2 cellular contexts compared by ENCODE assay signal in the genomic region with DNA sequence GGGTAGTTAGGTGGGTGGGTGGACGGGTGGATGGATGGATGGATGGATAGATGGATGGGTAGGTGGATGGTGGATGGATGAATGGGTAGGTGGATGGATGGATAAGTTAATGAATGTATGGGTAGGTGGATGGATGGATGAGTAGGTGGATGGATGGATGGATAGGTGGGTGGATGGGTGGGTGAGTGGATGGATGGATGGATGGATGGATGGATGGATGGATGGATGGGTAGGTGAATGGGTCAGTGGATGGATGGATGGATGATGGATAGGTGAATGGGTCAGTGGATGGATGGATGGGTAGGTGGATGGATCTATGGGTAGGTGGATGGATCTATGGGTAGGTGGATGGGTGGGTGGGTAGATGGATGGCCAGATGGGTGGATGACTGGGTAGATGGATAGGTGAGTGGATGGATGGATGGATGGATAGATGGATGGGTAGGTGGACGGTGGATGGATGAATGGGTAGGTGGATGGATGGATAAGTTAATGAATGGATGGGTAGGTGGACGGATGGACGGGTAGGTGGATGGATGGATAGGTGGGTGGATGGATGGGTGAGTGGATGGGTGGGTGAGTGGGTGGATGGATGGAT.
A peak's percentile ranks its signal among the peaks of the same experiment; 100 is the strongest.
TF ChIP-seq lines count a peak whose summit lies in the region.

No MANE protein-coding gene starts in this region.

TF ChIP-seq in HEK293, 187 proteins besides CTCF, POLR2A, EP300 and RAD21:
- TF ChIP-seq ZNF391 (tag by site-specific recombination; IDR thresholded peaks at IDR 0.05; ENCODE audit: borderline replicate concordance, low read depth) (no peak), ZNF366 (tag by site-specific recombination; conservative IDR thresholded peaks at IDR 0.05) (peak; percentile 70), EGR2 (tag by site-specific recombination; IDR thresholded peaks at IDR 0.05; ENCODE audit: low read depth) (peak; percentile 95), ZFHX2 (tag by site-specific recombination; conservative IDR thresholded peaks at IDR 0.05) (peak; percentile 77), ZBTB17 (tag by site-specific recombination; IDR thresholded peaks at IDR 0.05) (0 out of 2 replicates have a peak, but pooled peaks have one; percentile 35)
- TF ChIP-seq, protein P1, sequence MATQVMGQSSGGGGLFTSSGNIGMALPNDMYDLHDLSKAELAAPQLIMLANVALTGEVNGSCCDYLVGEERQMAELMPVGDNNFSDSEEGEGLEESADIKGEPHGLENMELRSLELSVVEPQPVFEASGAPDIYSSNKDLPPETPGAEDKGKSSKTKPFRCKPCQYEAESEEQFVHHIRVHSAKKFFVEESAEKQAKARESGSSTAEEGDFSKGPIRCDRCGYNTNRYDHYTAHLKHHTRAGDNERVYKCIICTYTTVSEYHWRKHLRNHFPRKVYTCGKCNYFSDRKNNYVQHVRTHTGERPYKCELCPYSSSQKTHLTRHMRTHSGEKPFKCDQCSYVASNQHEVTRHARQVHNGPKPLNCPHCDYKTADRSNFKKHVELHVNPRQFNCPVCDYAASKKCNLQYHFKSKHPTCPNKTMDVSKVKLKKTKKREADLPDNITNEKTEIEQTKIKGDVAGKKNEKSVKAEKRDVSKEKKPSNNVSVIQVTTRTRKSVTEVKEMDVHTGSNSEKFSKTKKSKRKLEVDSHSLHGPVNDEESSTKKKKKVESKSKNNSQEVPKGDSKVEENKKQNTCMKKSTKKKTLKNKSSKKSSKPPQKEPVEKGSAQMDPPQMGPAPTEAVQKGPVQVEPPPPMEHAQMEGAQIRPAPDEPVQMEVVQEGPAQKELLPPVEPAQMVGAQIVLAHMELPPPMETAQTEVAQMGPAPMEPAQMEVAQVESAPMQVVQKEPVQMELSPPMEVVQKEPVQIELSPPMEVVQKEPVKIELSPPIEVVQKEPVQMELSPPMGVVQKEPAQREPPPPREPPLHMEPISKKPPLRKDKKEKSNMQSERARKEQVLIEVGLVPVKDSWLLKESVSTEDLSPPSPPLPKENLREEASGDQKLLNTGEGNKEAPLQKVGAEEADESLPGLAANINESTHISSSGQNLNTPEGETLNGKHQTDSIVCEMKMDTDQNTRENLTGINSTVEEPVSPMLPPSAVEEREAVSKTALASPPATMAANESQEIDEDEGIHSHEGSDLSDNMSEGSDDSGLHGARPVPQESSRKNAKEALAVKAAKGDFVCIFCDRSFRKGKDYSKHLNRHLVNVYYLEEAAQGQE (tag by site-specific recombination; IDR thresholded peaks at IDR 0.05) = no peak

TF ChIP-seq in IMR-90, 13 proteins besides CTCF, POLR2A, EP300 and RAD21:
- no peak for TF ChIP-seq CHD1 (IDR thresholded peaks at IDR 0.05; ENCODE audit: low read depth, low read length)
- no peak for TF ChIP-seq NFE2L2 (IDR thresholded peaks at IDR 0.05; ENCODE audit: low read depth, low read length)
- no peak for TF ChIP-seq CEBPB (IDR thresholded peaks at IDR 0.05; ENCODE audit: low read depth, low read length)
- TF ChIP-seq MAFK (IDR thresholded peaks at IDR 0.05; ENCODE audit: low read depth, low read length) = no peak
- no peak for TF ChIP-seq MXI1 (IDR thresholded peaks at IDR 0.05; ENCODE audit: borderline replicate concordance, low read depth, low read length)
- no peak for TF ChIP-seq RCOR1 (IDR thresholded peaks at IDR 0.05; ENCODE audit: insufficient replicate concordance, low read length)
- no peak for TF ChIP-seq MAZ (IDR thresholded peaks at IDR 0.05; ENCODE audit: borderline replicate concordance, low read depth, low read length)
- no peak for TF ChIP-seq RFX5 (IDR thresholded peaks at IDR 0.05; ENCODE audit: low read depth, low read length)
- no peak for TF ChIP-seq SMC3 (IDR thresholded peaks at IDR 0.05; ENCODE audit: low read depth, low read length)
- TF ChIP-seq, protein P2, sequence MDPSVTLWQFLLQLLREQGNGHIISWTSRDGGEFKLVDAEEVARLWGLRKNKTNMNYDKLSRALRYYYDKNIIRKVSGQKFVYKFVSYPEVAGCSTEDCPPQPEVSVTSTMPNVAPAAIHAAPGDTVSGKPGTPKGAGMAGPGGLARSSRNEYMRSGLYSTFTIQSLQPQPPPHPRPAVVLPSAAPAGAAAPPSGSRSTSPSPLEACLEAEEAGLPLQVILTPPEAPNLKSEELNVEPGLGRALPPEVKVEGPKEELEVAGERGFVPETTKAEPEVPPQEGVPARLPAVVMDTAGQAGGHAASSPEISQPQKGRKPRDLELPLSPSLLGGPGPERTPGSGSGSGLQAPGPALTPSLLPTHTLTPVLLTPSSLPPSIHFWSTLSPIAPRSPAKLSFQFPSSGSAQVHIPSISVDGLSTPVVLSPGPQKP (IDR thresholded peaks at IDR 0.05; ENCODE audit: borderline replicate concordance, low read depth, low read length) = no peak
- TF ChIP-seq, protein P3, sequence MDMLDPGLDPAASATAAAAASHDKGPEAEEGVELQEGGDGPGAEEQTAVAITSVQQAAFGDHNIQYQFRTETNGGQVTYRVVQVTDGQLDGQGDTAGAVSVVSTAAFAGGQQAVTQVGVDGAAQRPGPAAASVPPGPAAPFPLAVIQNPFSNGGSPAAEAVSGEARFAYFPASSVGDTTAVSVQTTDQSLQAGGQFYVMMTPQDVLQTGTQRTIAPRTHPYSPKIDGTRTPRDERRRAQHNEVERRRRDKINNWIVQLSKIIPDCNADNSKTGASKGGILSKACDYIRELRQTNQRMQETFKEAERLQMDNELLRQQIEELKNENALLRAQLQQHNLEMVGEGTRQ (IDR thresholded peaks at IDR 0.05; ENCODE audit: low read depth, low read length) = no peak
TF ChIP-seq in IMR-90: peak in this region for 0.
